Comparison of ENCODE assay signal across 18 cellular contexts in the genomic region with DNA sequence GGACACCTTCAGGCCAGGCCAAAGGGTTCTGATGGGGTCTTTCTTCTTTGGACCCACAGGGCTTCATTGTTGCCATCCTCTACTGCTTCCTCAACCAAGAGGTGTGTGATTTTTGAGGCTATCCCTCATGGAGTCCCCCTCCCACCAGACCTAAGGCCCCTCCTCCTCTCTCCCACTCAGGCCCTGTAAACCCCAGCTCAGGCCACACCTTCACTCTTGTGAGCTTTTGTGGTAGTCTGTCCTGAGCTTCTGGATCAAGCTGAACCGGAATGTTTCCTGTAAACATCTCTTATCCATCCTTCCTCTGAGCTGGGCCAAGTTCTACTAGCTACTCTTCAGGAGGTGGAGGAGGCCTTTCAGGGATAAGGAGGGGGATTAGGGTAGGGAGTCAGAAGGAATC. TPM values are rescaled to one million over a fixed set of nuclear protein-coding genes. Genes with fewer than 3 reads are reported as not detected.
DNase-seq lines count a peak whose midpoint lies in the region; ATAC-seq, FAIRE-seq and TF ChIP-seq lines count a peak whose summit lies in the region.
"Had no signal": no experiment of that assay in that cellular context is flagged by ENCODE, and none has a peak within 500 bp of the region (broad histone marks: within the 10 kb centered on the region; RNA-seq: fewer than 3 reads in every experiment).

No MANE protein-coding gene starts in this region.

- no peak overlapping the region for H4K5ac ChIP-seq in H1 (ENCODE audit: insufficient read length, low read depth, low read length)

- 79% methylated on average over 1 of the region's 1 CpG; no CpG with 5 or more reads in 1 of the 2 experiments for WGBS in H1 (ENCODE audit: extremely low coverage in 1 of 2, insufficient coverage in 1 of 2, insufficient read length in 1 of 2, insufficient replicate concordance in 2 of 2, low coverage in 1 of 2, low lambda C conversion rate in 2 of 2, missing lambda C conversion rate in 1 of 2), 2 experiments
- WGBS in stomach, 5 donors, result 27 to 32% (median 27%) methylated on average over 1 of the region's 1 CpG
- WGBS in GM23248 (ENCODE audit: low coverage in 1 of 2, low lambda C conversion rate in 2 of 2, missing lambda C conversion rate in 2 of 2), 2 experiments, result 0% methylated on average over 1 of the region's 1 CpG

- no peak overlapping the region for H3K56ac ChIP-seq in H1 (replicated peaks; ENCODE audit: insufficient read length, low read depth, low read length)

- no peak overlapping the region for H4K8ac ChIP-seq in H1 (ENCODE audit: extremely low read depth, insufficient read depth, low read length)

- no peaks in the 10 kb centered on the region for H3K36me3 Mint-ChIP-seq in activated CD8-positive, alpha-beta memory T cell treated with anti-CD3 and anti-CD28 coated beads, Interleukin-2, amount 10 ng/mL, durations not matched to agents 7 days and 5 days
- H3K36me3 Mint-ChIP-seq: CD4-positive, alpha-beta memory T cell; IgD-negative memory B cell had no signal

- peaks cover 7% of the 10 kb centered on the region for H3K4me1 Mint-ChIP-seq in activated CD8-positive, alpha-beta memory T cell treated with anti-CD3 and anti-CD28 coated beads, Interleukin-2, amount 10 ng/mL, durations not matched to agents 7 days and 5 days

- H3K9me2 ChIP-seq in GM23248 (ENCODE audit: insufficient read depth), result no peaks in the 10 kb centered on the region

- no peak for FAIRE-seq in H1 (lab: Jason Lieb, UNC)
- FAIRE-seq in D721Med (lab: Jason Lieb, UNC), result no peak
- FAIRE-seq: A549, GM19239, H54 had no signal

- H3K27ac Mint-ChIP-seq in activated CD8-positive, alpha-beta memory T cell treated with anti-CD3 and anti-CD28 coated beads, Interleukin-2, amount 10 ng/mL, durations not matched to agents 7 days and 5 days, result no peak overlapping the region
- H3K27ac Mint-ChIP-seq: CD4-positive, alpha-beta memory T cell had no signal

- peaks cover 2% of the 10 kb centered on the region; the same call in 1 of the 2 replicates for H3K23me2 ChIP-seq in H1 (ENCODE audit: low read depth, low read length)

- no peak overlapping the region for H4K91ac ChIP-seq in H1 (replicated peaks; ENCODE audit: insufficient read length, low read length)

- H3F3A ChIP-seq in GM23248 (ENCODE audit: insufficient read depth), result no peaks in the 10 kb centered on the region

- no peak for TF ChIP-seq RAD21 in H1 (IDR thresholded peaks at IDR 0.05 in 1 of 2, conservative IDR thresholded peaks at IDR 0.05 in 1 of 2; ENCODE audit: low read depth in 2 of 2, low read length in 2 of 2)

- H2BK5ac ChIP-seq in H1 (ENCODE audit: low read depth, low read length), result no peak overlapping the region

- H3K4me3 ChIP-seq in H7 (ENCODE audit: insufficient read depth, low read depth, low read length) (no peak overlapping the region), H1 (ENCODE audit: extremely low read depth in 1 of 4, insufficient read depth in 2 of 4, low read depth in 3 of 4, low read length in 4 of 4) (no peak overlapping the region), stomach (no peak overlapping the region), GM23248 (no peak overlapping the region)
- H3K4me3 ChIP-seq: A549 had no signal

- POLR2A ChIA-PET in H1 (lab: Charles Lee; ENCODE audit: partially characterized antibody), result no interaction called here

- no peak overlapping the region for H3K4me2 ChIP-seq in H1 (ENCODE audit: insufficient read depth in 1 of 2, low read depth in 2 of 2, low read length in 2 of 2)
- no peak overlapping the region for H3K4me2 ChIP-seq in GM23248 (ENCODE audit: unreplicated experiment)
- H3K4me2 ChIP-seq: A549 had no signal

- no peak overlapping the region for H3K9ac ChIP-seq in H1 (replicated peaks in 1 of 4; ENCODE audit: extremely low read depth in 1 of 4, low read depth in 3 of 4, low read length in 3 of 4)
- no peak overlapping the region for H3K9ac ChIP-seq in GM23248

- TF ChIP-seq CTCF in H1 (IDR thresholded peaks at IDR 0.05; ENCODE audit: control extremely low read depth in 1 of 3, insufficient read depth in 1 of 3, low read depth in 1 of 3, low read length in 3 of 3) (no peak), stomach (IDR thresholded peaks at IDR 0.05) (no peak), D721Med (IDR thresholded peaks at IDR 0.05; ENCODE audit: insufficient read depth, missing control alignments) (no peak)

- ATAC-seq in activated CD8-positive, alpha-beta memory T cell treated with anti-CD3 and anti-CD28 coated beads, Interleukin-2, amount 10 ng/mL, durations not matched to agents 7 days and 5 days, result no peak
- no peak for ATAC-seq in HG03521 (IDR thresholded peaks at IDR 0.05; ENCODE audit: unreplicated experiment)

- H3K4ac ChIP-seq in H1 (replicated peaks; ENCODE audit: insufficient read length, low read depth, low read length), result no peak overlapping the region

- H3K79me2 ChIP-seq in H1 (ENCODE audit: control insufficient read depth in 1 of 2, insufficient read depth in 2 of 2, low read length in 2 of 2), result no peaks in the 10 kb centered on the region
- H3K79me2 ChIP-seq in GM23248 (ENCODE audit: insufficient read depth), result no peaks in the 10 kb centered on the region

- H3K27ac ChIP-seq in H1 (ENCODE audit: low read depth, low read length), result no peak overlapping the region
- H3K27ac ChIP-seq in stomach, result no peak overlapping the region
- H3K27ac ChIP-seq in GM23248, result no peak overlapping the region
- H3K27ac ChIP-seq: A549, C4-2B had no signal

- DNase-seq in H7 (peak; percentile 3), H1 (ENCODE audit: low read depth in 1 of 2, low spot score in 2 of 2) (no peak), stomach (peak; percentile 17), GM23248 (no peak), D721Med (ENCODE audit: insufficient read length, low spot score) (no peak), activated T-cell treated with anti-CD3 and anti-CD28 coated beads for 4 hours (no peak)
- DNase-seq in activated CD8-positive, alpha-beta memory T cell treated with anti-CD3 and anti-CD28 coated beads, Interleukin-2, amount 10 ng/mL, durations not matched to agents 7 days and 5 days, result peak; percentile 28
- DNase-seq: CD4-positive, alpha-beta memory T cell; GF-D8 had no signal

- no peaks in the 10 kb centered on the region for H4K20me1 ChIP-seq in H1 (replicated peaks in 1 of 2; ENCODE audit: control insufficient read depth in 1 of 2, insufficient read depth in 2 of 2, low read length in 2 of 2)
- no peaks in the 10 kb centered on the region for H4K20me1 ChIP-seq in GM23248 (ENCODE audit: insufficient read depth)

- no peaks in the 10 kb centered on the region for H3K9me3 ChIP-seq in H1 (ENCODE audit: insufficient read depth in 2 of 2, low read depth in 1 of 2, low read length in 1 of 2)
- H3K9me3 ChIP-seq in stomach, result no peaks in the 10 kb centered on the region
- no peaks in the 10 kb centered on the region for H3K9me3 ChIP-seq in GM23248 (ENCODE audit: low read depth)
- H3K9me3 ChIP-seq: A549, BE2C had no signal

- no peaks in the 10 kb centered on the region; the same call in 1 of the 2 replicates for H3K79me1 ChIP-seq in H1 (ENCODE audit: low read depth, low read length)

- no peak overlapping the region for H2BK20ac ChIP-seq in H1 (ENCODE audit: low read length)

- in situ Hi-C loops in GM23248 (cut with MboI), result loop anchor here (5.0 kb wide), 1 partner anchor 175 kb away; no protein-coding TSS in a partner anchor

- H2BK15ac ChIP-seq in H1 (ENCODE audit: low read length), result no peak overlapping the region

- H2BK120ac ChIP-seq in H1 (replicated peaks; ENCODE audit: low read depth, low read length), result no peak overlapping the region

- TF ChIP-seq EP300 in H1 (IDR thresholded peaks at IDR 0.05; ENCODE audit: borderline replicate concordance in 1 of 2, low read depth in 2 of 2, low read length in 2 of 2), result no peak
- no peak for TF ChIP-seq EP300 in stomach (IDR thresholded peaks at IDR 0.05)

- TF ChIP-seq POLR2A in H1 (IDR thresholded peaks at IDR 0.05; ENCODE audit: control extremely low read depth in 1 of 2, low read depth in 2 of 2, low read length in 2 of 2) (no peak), stomach (IDR thresholded peaks at IDR 0.05) (no peak)

- intact Hi-C loops in stomach (cut with DNase I; ENCODE audit: low total_unique reads), result loop anchor here (5.0 kb wide), 1 partner anchor 175 kb away; no protein-coding TSS in a partner anchor

- H3K36me3 ChIP-seq in H7 (replicated peaks; ENCODE audit: control insufficient read depth, insufficient read depth, low read length) (no peaks in the 10 kb centered on the region), H1 (ENCODE audit: control insufficient read depth in 2 of 4, insufficient read depth in 4 of 4, low read length in 3 of 4) (no peaks in the 10 kb centered on the region), stomach (no peaks in the 10 kb centered on the region), GM23248 (ENCODE audit: low read depth) (no peaks in the 10 kb centered on the region)
- H3K36me3 ChIP-seq: BE2C had no signal

- no peaks in the 10 kb centered on the region; the same call in 1 of the 2 replicates for H3K27me3 ChIP-seq in H7 (ENCODE audit: control insufficient read depth, insufficient read depth, low read length)
- no peaks in the 10 kb centered on the region; a peak in 2 of 7 replicates for H3K27me3 ChIP-seq in H1 (replicated peaks in 1 of 4; ENCODE audit: control insufficient read depth in 3 of 4, extremely low read depth in 1 of 4, insufficient read depth in 3 of 4, low read length in 3 of 4)
- peaks cover 0 to 36% (median 0%) of the 10 kb centered on the region in 3 donors for H3K27me3 ChIP-seq in stomach
- peaks cover 48% of the 10 kb centered on the region for H3K27me3 ChIP-seq in GM23248 (replicated peaks; ENCODE audit: insufficient read depth)
- H3K27me3 ChIP-seq: BE2C had no signal

- H2BK12ac ChIP-seq in H1 (ENCODE audit: low read depth, low read length), result no peak overlapping the region

- no peaks in the 10 kb centered on the region for H3K9me3 Mint-ChIP-seq in activated CD8-positive, alpha-beta memory T cell treated with anti-CD3 and anti-CD28 coated beads, Interleukin-2, amount 10 ng/mL, durations not matched to agents 7 days and 5 days (ENCODE audit: low read depth)
- H3K9me3 Mint-ChIP-seq: IgD-negative memory B cell had no signal

- H2AFZ ChIP-seq in H1 (ENCODE audit: low read length), result 0 out of 2 replicates have a peak overlapping the region, but pooled peaks have one; percentile 59
- no peak overlapping the region for H2AFZ ChIP-seq in GM23248

- CTCF ChIA-PET in activated CD8-positive, alpha-beta memory T cell treated with anti-CD3 and anti-CD28 coated beads, Interleukin-2, amount 10 ng/mL, durations not matched to agents 7 days and 5 days (lab: Charles Lee), result interaction anchor here (1.5 kb wide), 1 partner anchor 145 kb away, joined by 4 read pairs; no protein-coding TSS in a partner anchor
- CTCF ChIA-PET in H1 (lab: Charles Lee; ENCODE audit: partially characterized antibody), result interaction anchor here (0.7 to 26.1 kb wide), 15 partner anchors 12 to 250 kb away, joined by 3 to 517 read pairs (median 4); no protein-coding TSS in a partner anchor

- no peak overlapping the region for H3K18ac ChIP-seq in H1 (ENCODE audit: extremely low read depth, low read length)

- H3K4me1 ChIP-seq in H1 (replicated peaks in 1 of 4; ENCODE audit: control insufficient read depth in 3 of 4, insufficient read depth in 4 of 4, low read length in 3 of 4) (peaks cover 0 to 7% (median 4%) of the 10 kb centered on the region in 4 experiments; a peak in 4 of 7 replicates), stomach (peaks cover 0 to 9% (median 3%) of the 10 kb centered on the region in 4 donors), GM23248 (ENCODE audit: insufficient read depth) (no peaks in the 10 kb centered on the region)
- H3K4me1 ChIP-seq: BE2C had no signal

- no peak overlapping the region for H3K14ac ChIP-seq in H1 (ENCODE audit: insufficient read length)

- no peak overlapping the region for H3K23ac ChIP-seq in H1 (ENCODE audit: insufficient read length)

- H3K4me3 Mint-ChIP-seq in activated CD8-positive, alpha-beta memory T cell treated with anti-CD3 and anti-CD28 coated beads, Interleukin-2, amount 10 ng/mL, durations not matched to agents 7 days and 5 days, result no peak overlapping the region
- H3K4me3 Mint-ChIP-seq: CD4-positive, alpha-beta memory T cell; IgD-negative memory B cell had no signal

- no peak overlapping the region for H2AK5ac ChIP-seq in H1 (ENCODE audit: low read depth, low read length)

- H3K27me3 Mint-ChIP-seq in activated CD8-positive, alpha-beta memory T cell treated with anti-CD3 and anti-CD28 coated beads, Interleukin-2, amount 10 ng/mL, durations not matched to agents 7 days and 5 days, result peaks cover 15% of the 10 kb centered on the region

RNA-seq across cellular contexts. Expression of gene GHRHR, which starts 13.5 kb away (rescaled TPM):
- 1.9 and 2.7 TPM in 2 replicates for total RNA-seq in H7 (2014; rRNA removed; shearing (Covaris generic))
- not detected for total RNA-seq in activated CD8-positive, alpha-beta memory T cell treated with anti-CD3 and anti-CD28 coated beads, Interleukin-2, amount 10 ng/mL, durations not matched to agents 7 days and 5 days
- 6.1 and 6.5 TPM in 2 replicates for total RNA-seq in H1 (2021; fragmentation: NEBNext Ultra II Directional; extraction: Animal tissue kit (Norgen Biotek cat#: 25700))
- polyA plus RNA-seq in H1 (2011; rRNA removed) (0.60 and 1.6 TPM in 2 replicates), stomach (under 1 TPM in 1 of 3 donors, not detected in 2; 0.33 TPM), GM23248 (2016; fragmentation: Nextera tagmentation; extraction: Ambion mirVana) (not detected in 2 replicates)
- 1.6 TPM for polyA plus RNA-seq in H1 (2011; cell fraction: cytosol; rRNA removed)
- polyA plus RNA-seq in H1 (2011; cell fraction: nucleus; rRNA removed), result 3.8 TPM
- polyA plus RNA-seq in H1 (2012, experiment 1 of 2), result 2.5 to 5.9 TPM (median 4.4 TPM) in 4 replicates
- polyA plus RNA-seq in H1 (2012, experiment 2 of 2), result not detected
- 4.7 TPM for polyA plus RNA-seq in H1 (2013, experiment 1 of 2)
- polyA plus RNA-seq in H1 (2013, experiment 2 of 2), result 6.5 TPM
- polyA minus RNA-seq in H1 (2011; rRNA and poly(A)+ RNA removed), result 1.1 and 3.1 TPM in 2 replicates
- 10.3 TPM for polyA minus RNA-seq in H1 (2011; cell fraction: cytosol; rRNA and poly(A)+ RNA removed)
- 5.1 TPM for polyA minus RNA-seq in H1 (2011; cell fraction: nucleus; rRNA and poly(A)+ RNA removed)
- not detected for total RNA-seq in stomach
- not detected in 2 replicates for total RNA-seq in GM23248 (2014; rRNA removed; shearing (Covaris generic))
- total RNA-seq: CD4-positive, alpha-beta memory T cell; HT1080 had no signal
- polyA plus RNA-seq: A549; AG04450; CD4-positive, alpha-beta memory T cell; IgD-negative memory B cell had no signal

Comparison
In these comparisons a context has a peak if more than half of its experiments do, and no peak if none do; other contexts are left out.
1. DNase-seq: peak in H7 (single experiment), activated CD8-positive, alpha-beta memory T cell treated with anti-CD3 and anti-CD28 coated beads, Interleukin-2, amount 10 ng/mL, durations not matched to agents 7 days and 5 days (single experiment) and stomach (single experiment); none in H1 (0 of 2), GM23248 (single experiment), D721Med (single experiment) and activated T-cell treated with anti-CD3 and anti-CD28 coated beads for 4 hours (single experiment).